1 cellular context compared by ENCODE assay signal in genomic region chr10:4130685-4131084, GRCh38.
TF ChIP-seq lines count a peak whose summit lies in the region.

No MANE protein-coding gene starts in this region.

TF ChIP-seq in HCT116, 20 proteins besides CTCF, POLR2A, EP300 and RAD21 (continued from another document):
- no peak for TF ChIP-seq ELF1 (IDR thresholded peaks at IDR 0.05; ENCODE audit: borderline replicate concordance, low read depth)
- no peak for TF ChIP-seq EZH2 (IDR thresholded peaks at IDR 0.05)
- no peak for TF ChIP-seq MAX (IDR thresholded peaks at IDR 0.05)
- TF ChIP-seq EZH2phosphoT487 (IDR thresholded peaks at IDR 0.05; ENCODE audit: borderline replicate concordance): no peak
- TF ChIP-seq TCF7L2 (IDR thresholded peaks at IDR 0.05; ENCODE audit: borderline replicate concordance, extremely low read depth, insufficient read depth, insufficient read length): no peak
